ENCODE assay signal across 1 cellular context in the genomic region with DNA sequence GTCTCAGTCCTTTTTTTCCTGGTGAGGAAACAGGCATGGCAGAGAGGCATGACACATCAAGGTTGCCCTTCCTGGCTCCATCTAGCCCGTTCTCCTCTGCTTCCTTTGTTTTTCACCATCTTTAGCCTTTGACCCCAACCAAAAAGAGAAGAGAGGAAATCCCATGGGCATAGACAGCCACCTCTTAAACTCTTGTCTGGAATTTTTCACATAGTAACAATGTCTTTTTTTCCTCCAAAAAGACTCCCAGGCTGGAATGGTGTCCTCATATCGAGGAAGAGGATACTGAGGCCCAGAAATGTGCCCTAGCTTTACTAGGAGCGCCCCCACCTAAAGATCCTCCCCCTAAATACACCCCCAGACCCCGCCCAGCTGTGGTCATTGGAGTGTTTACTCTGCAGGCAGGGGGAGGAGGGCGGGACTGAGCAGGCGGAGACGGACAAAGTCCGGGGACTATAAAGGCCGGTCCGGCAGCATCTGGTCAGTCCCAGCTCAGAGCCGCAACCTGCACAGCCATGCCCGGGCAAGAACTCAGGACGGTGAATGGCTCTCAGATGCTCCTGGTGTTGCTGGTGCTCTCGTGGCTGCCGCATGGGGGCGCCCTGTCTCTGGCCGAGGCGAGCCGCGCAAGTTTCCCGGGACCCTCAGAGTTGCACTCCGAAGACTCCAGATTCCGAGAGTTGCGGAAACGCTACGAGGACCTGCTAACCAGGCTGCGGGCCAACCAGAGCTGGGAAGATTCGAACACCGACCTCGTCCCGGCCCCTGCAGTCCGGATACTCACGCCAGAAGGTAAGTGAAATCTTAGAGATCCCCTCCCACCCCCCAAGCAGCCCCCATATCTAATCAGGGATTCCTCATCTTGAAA.
TF ChIP-seq lines count a peak whose summit lies in the region.

TSS of gene GDF15 (plus strand) at position 484 of the 868 bp plus-strand sequence. CDS start at position 516, 32 bp downstream.

TF ChIP-seq in HepG2, 621 proteins besides CTCF, POLR2A, EP300 and RAD21 (continued from another document and continues in another):
- TF ChIP-seq, protein P1, sequence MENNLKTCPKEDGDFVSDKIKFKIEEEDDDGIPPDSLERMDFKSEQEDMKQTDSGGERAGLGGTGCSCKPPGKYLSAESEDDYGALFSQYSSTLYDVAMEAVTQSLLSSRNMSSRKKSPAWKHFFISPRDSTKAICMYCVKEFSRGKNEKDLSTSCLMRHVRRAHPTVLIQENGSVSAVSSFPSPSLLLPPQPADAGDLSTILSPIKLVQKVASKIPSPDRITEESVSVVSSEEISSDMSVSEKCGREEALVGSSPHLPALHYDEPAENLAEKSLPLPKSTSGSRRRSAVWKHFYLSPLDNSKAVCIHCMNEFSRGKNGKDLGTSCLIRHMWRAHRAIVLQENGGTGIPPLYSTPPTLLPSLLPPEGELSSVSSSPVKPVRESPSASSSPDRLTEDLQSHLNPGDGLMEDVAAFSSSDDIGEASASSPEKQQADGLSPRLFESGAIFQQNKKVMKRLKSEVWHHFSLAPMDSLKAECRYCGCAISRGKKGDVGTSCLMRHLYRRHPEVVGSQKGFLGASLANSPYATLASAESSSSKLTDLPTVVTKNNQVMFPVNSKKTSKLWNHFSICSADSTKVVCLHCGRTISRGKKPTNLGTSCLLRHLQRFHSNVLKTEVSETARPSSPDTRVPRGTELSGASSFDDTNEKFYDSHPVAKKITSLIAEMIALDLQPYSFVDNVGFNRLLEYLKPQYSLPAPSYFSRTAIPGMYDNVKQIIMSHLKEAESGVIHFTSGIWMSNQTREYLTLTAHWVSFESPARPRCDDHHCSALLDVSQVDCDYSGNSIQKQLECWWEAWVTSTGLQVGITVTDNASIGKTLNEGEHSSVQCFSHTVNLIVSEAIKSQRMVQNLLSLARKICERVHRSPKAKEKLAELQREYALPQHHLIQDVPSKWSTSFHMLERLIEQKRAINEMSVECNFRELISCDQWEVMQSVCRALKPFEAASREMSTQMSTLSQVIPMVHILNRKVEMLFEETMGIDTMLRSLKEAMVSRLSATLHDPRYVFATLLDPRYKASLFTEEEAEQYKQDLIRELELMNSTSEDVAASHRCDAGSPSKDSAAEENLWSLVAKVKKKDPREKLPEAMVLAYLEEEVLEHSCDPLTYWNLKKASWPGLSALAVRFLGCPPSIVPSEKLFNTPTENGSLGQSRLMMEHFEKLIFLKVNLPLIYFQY (CRISPR knock-in tag; IDR thresholded peaks at IDR 0.05; ENCODE audit: borderline replicate concordance) = peak; percentile 90
- TF ChIP-seq, protein P2, sequence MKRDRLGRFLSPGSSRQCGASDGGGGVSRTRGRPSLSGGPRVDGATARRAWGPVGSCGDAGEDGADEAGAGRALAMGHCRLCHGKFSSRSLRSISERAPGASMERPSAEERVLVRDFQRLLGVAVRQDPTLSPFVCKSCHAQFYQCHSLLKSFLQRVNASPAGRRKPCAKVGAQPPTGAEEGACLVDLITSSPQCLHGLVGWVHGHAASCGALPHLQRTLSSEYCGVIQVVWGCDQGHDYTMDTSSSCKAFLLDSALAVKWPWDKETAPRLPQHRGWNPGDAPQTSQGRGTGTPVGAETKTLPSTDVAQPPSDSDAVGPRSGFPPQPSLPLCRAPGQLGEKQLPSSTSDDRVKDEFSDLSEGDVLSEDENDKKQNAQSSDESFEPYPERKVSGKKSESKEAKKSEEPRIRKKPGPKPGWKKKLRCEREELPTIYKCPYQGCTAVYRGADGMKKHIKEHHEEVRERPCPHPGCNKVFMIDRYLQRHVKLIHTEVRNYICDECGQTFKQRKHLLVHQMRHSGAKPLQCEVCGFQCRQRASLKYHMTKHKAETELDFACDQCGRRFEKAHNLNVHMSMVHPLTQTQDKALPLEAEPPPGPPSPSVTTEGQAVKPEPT (CRISPR knock-in tag; IDR thresholded peaks at IDR 0.05; ENCODE audit: low read depth) = peak; percentile 90
- peak; percentile 92; the same call in 1 of the 2 replicates for TF ChIP-seq ZNF34 (CRISPR knock-in tag; IDR thresholded peaks at IDR 0.05; ENCODE audit: borderline replicate concordance)
- peak; percentile 94 for TF ChIP-seq POLR2AphosphoS2 (IDR thresholded peaks at IDR 0.05; ENCODE audit: low read depth, low read length)
- TF ChIP-seq ZNF782 (CRISPR knock-in tag; IDR thresholded peaks at IDR 0.05; ENCODE audit: borderline replicate concordance) = peak; percentile 93
- TF ChIP-seq NFE2L2 (IDR thresholded peaks at IDR 0.05; ENCODE audit: low read length) = no peak
- no peak for TF ChIP-seq SCMH1 (CRISPR knock-in tag; IDR thresholded peaks at IDR 0.05; ENCODE audit: borderline replicate concordance)
- TF ChIP-seq GPN1 (CRISPR knock-in tag; IDR thresholded peaks at IDR 0.05; ENCODE audit: borderline replicate concordance) = no peak
- TF ChIP-seq KLF9 (CRISPR knock-in tag; IDR thresholded peaks at IDR 0.05; ENCODE audit: low read depth) = peak; percentile 35; the same call in 1 of the 2 replicates
- no peak for TF ChIP-seq PCBP2 (optimal IDR thresholded peaks at IDR 0.05; ENCODE audit: low read depth, low read length, poor library complexity, severe bottlenecking)
- TF ChIP-seq HDAC6 (IDR thresholded peaks at IDR 0.05; ENCODE audit: low read depth, low read length) = no peak
- peak; percentile 79; the same call in 1 of the 2 replicates for TF ChIP-seq ONECUT2 (CRISPR knock-in tag; IDR thresholded peaks at IDR 0.05)
- peak; percentile 15; the same call in 1 of the 2 replicates for TF ChIP-seq ZNF737 (CRISPR knock-in tag; IDR thresholded peaks at IDR 0.05; ENCODE audit: borderline replicate concordance)
- TF ChIP-seq CAMTA2 (CRISPR knock-in tag; IDR thresholded peaks at IDR 0.05; ENCODE audit: borderline replicate concordance) = no peak
- TF ChIP-seq ZNF883 (CRISPR knock-in tag; IDR thresholded peaks at IDR 0.05; ENCODE audit: not compliant biosample characterization) = no peak
- peak; percentile 83 for TF ChIP-seq ETV6 (CRISPR knock-in tag; conservative IDR thresholded peaks at IDR 0.05)
- TF ChIP-seq, protein P3, sequence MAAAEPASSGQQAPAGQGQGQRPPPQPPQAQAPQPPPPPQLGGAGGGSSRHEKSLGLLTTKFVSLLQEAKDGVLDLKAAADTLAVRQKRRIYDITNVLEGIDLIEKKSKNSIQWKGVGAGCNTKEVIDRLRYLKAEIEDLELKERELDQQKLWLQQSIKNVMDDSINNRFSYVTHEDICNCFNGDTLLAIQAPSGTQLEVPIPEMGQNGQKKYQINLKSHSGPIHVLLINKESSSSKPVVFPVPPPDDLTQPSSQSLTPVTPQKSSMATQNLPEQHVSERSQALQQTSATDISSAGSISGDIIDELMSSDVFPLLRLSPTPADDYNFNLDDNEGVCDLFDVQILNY (CRISPR knock-in tag; conservative IDR thresholded peaks at IDR 0.05) = peak; percentile 47; the same call in 1 of the 2 replicates
- peak; percentile 66 for TF ChIP-seq JUN (CRISPR knock-in tag; IDR thresholded peaks at IDR 0.05)
- TF ChIP-seq ZNF235 (CRISPR knock-in tag; IDR thresholded peaks at IDR 0.05; ENCODE audit: borderline replicate concordance) = no peak; the same call in 1 of the 2 replicates
- peak; percentile 94; the same call in 1 of the 2 replicates for TF ChIP-seq ZFP62 (CRISPR knock-in tag; IDR thresholded peaks at IDR 0.05)
- 0 out of 2 replicates have a peak, but pooled peaks have one; percentile 81 for TF ChIP-seq EED (CRISPR knock-in tag; IDR thresholded peaks at IDR 0.05)
- peak; percentile 65; the same call in 1 of the 2 replicates for TF ChIP-seq ZNF619 (CRISPR knock-in tag; IDR thresholded peaks at IDR 0.05)
- peak; percentile 86 for TF ChIP-seq TBX2 (CRISPR knock-in tag; IDR thresholded peaks at IDR 0.05; ENCODE audit: borderline replicate concordance)
- peak; percentile 97 for TF ChIP-seq NFKB2 (CRISPR knock-in tag; IDR thresholded peaks at IDR 0.05; ENCODE audit: borderline replicate concordance)
- TF ChIP-seq ZSCAN22 (CRISPR knock-in tag; IDR thresholded peaks at IDR 0.05) = peak; percentile 70; the same call in 1 of the 2 replicates
- 0 out of 2 replicates have a peak, but pooled peaks have one; percentile 65 for TF ChIP-seq ZNF468 (CRISPR knock-in tag; IDR thresholded peaks at IDR 0.05)
- peak; percentile 35; the same call in 1 of the 2 replicates for TF ChIP-seq ZNF274 (CRISPR knock-in tag; IDR thresholded peaks at IDR 0.05)
- TF ChIP-seq, protein P4, sequence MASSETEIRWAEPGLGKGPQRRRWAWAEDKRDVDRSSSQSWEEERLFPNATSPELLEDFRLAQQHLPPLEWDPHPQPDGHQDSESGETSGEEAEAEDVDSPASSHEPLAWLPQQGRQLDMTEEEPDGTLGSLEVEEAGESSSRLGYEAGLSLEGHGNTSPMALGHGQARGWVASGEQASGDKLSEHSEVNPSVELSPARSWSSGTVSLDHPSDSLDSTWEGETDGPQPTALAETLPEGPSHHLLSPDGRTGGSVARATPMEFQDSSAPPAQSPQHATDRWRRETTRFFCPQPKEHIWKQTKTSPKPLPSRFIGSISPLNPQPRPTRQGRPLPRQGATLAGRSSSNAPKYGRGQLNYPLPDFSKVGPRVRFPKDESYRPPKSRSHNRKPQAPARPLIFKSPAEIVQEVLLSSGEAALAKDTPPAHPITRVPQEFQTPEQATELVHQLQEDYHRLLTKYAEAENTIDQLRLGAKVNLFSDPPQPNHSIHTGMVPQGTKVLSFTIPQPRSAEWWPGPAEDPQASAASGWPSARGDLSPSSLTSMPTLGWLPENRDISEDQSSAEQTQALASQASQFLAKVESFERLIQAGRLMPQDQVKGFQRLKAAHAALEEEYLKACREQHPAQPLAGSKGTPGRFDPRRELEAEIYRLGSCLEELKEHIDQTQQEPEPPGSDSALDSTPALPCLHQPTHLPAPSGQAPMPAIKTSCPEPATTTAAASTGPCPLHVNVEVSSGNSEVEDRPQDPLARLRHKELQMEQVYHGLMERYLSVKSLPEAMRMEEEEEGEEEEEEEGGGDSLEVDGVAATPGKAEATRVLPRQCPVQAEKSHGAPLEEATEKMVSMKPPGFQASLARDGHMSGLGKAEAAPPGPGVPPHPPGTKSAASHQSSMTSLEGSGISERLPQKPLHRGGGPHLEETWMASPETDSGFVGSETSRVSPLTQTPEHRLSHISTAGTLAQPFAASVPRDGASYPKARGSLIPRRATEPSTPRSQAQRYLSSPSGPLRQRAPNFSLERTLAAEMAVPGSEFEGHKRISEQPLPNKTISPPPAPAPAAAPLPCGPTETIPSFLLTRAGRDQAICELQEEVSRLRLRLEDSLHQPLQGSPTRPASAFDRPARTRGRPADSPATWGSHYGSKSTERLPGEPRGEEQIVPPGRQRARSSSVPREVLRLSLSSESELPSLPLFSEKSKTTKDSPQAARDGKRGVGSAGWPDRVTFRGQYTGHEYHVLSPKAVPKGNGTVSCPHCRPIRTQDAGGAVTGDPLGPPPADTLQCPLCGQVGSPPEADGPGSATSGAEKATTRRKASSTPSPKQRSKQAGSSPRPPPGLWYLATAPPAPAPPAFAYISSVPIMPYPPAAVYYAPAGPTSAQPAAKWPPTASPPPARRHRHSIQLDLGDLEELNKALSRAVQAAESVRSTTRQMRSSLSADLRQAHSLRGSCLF (CRISPR knock-in tag; IDR thresholded peaks at IDR 0.05; ENCODE audit: borderline replicate concordance) = peak; percentile 92
- TF ChIP-seq ZNF747 (CRISPR knock-in tag; IDR thresholded peaks at IDR 0.05; ENCODE audit: borderline replicate concordance) = peak; percentile 97
- TF ChIP-seq, protein P5, sequence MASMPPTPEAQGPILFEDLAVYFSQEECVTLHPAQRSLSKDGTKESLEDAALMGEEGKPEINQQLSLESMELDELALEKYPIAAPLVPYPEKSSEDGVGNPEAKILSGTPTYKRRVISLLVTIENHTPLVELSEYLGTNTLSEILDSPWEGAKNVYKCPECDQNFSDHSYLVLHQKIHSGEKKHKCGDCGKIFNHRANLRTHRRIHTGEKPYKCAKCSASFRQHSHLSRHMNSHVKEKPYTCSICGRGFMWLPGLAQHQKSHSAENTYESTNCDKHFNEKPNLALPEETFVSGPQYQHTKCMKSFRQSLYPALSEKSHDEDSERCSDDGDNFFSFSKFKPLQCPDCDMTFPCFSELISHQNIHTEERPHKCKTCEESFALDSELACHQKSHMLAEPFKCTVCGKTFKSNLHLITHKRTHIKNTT (CRISPR knock-in tag; IDR thresholded peaks at IDR 0.05) = 0 out of 2 replicates have a peak, but pooled peaks have one; percentile 88
- no peak; the same call in 1 of the 2 replicates for TF ChIP-seq ZNF724P (CRISPR knock-in tag; IDR thresholded peaks at IDR 0.05; ENCODE audit: borderline replicate concordance)
- TF ChIP-seq DMAP1 (CRISPR knock-in tag; IDR thresholded peaks at IDR 0.05) = peak; percentile 75; the same call in 1 of the 2 replicates
- peak; percentile 84 for TF ChIP-seq RARA (CRISPR knock-in tag; IDR thresholded peaks at IDR 0.05)
- TF ChIP-seq MED13 (CRISPR knock-in tag; IDR thresholded peaks at IDR 0.05) = peak; percentile 98
- TF ChIP-seq NCOA1 (CRISPR knock-in tag; IDR thresholded peaks at IDR 0.05) = 0 out of 2 replicates have a peak, but pooled peaks have one; percentile 79
- no peak for TF ChIP-seq MAFG (CRISPR knock-in tag; IDR thresholded peaks at IDR 0.05)
- TF ChIP-seq, protein P6, sequence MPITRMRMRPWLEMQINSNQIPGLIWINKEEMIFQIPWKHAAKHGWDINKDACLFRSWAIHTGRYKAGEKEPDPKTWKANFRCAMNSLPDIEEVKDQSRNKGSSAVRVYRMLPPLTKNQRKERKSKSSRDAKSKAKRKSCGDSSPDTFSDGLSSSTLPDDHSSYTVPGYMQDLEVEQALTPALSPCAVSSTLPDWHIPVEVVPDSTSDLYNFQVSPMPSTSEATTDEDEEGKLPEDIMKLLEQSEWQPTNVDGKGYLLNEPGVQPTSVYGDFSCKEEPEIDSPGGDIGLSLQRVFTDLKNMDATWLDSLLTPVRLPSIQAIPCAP (CRISPR knock-in tag; IDR thresholded peaks at IDR 0.05; ENCODE audit: low read depth) = peak; percentile 78; the same call in 1 of the 2 replicates
- TF ChIP-seq NFYB (CRISPR knock-in tag; IDR thresholded peaks at IDR 0.05) = no peak; the same call in 1 of the 2 replicates
- TF ChIP-seq, protein P7, sequence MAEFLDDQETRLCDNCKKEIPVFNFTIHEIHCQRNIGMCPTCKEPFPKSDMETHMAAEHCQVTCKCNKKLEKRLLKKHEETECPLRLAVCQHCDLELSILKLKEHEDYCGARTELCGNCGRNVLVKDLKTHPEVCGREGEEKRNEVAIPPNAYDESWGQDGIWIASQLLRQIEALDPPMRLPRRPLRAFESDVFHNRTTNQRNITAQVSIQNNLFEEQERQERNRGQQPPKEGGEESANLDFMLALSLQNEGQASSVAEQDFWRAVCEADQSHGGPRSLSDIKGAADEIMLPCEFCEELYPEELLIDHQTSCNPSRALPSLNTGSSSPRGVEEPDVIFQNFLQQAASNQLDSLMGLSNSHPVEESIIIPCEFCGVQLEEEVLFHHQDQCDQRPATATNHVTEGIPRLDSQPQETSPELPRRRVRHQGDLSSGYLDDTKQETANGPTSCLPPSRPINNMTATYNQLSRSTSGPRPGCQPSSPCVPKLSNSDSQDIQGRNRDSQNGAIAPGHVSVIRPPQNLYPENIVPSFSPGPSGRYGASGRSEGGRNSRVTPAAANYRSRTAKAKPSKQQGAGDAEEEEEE (CRISPR knock-in tag; IDR thresholded peaks at IDR 0.05; ENCODE audit: borderline replicate concordance) = no peak
- TF ChIP-seq, protein P8, sequence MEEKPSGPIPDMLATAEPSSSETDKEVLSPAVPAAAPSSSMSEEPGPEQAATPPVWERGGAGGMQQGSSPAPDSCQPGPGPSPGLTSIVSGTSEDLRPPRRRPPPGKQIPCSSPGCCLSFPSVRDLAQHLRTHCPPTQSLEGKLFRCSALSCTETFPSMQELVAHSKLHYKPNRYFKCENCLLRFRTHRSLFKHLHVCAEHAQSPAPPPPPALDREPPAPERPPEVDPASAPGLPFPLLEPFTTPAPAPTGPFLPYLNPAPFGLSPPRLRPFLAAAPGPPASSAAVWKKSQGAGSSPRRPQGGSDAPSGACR (CRISPR knock-in tag; IDR thresholded peaks at IDR 0.05) = peak; percentile 47; the same call in 1 of the 2 replicates
- TF ChIP-seq ZNF205 (CRISPR knock-in tag; IDR thresholded peaks at IDR 0.05) = peak; percentile 76
- TF ChIP-seq RXRB (CRISPR knock-in tag; IDR thresholded peaks at IDR 0.05; ENCODE audit: borderline replicate concordance) = peak; percentile 74; the same call in 1 of the 2 replicates
- TF ChIP-seq ZNF761 (CRISPR knock-in tag; conservative IDR thresholded peaks at IDR 0.05) = peak; percentile 90
